21 cellular contexts compared by ENCODE assay signal in genomic region chr7:108425876-108426275, GRCh38. TPM values are rescaled to one million over a fixed set of nuclear protein-coding genes. Genes with fewer than 3 reads are reported as not detected.
DNase-seq lines count a peak whose midpoint lies in the region; ATAC-seq and TF ChIP-seq lines count a peak whose summit lies in the region.
"Had no signal": no experiment of that assay in that cellular context is flagged by ENCODE, and none has a peak within 500 bp of the region (broad histone marks: within the 10 kb centered on the region; RNA-seq: fewer than 3 reads in every experiment).

No MANE protein-coding gene starts in this region.

- H3K27ac Mint-ChIP-seq in brain = peak overlapping the region in 4 of 5 experiments; percentile 7 to 71 (median 44)
- H3K27ac Mint-ChIP-seq: CD8-positive, alpha-beta memory T cell had no signal

- 58 to 62% methylated on average over 1 of the region's 1 CpG for WGBS in heart right ventricle, 2 donors

- no peak for TF ChIP-seq RAD21 in neural cell (conservative IDR thresholded peaks at IDR 0.05)

- no peak for DNase-seq in A673 (ENCODE audit: low spot score)
- no peak for DNase-seq in heart right ventricle
- DNase-seq: AML-193; C1 segment of cervical spinal cord; Calu3; CD8-positive, alpha-beta memory T cell; DMS153; GOT3; HCEC 1CT; NCI-H1694 treated with DMSO at 0.1 percent for 48 hours; NCI-H2081 treated with DMSO at 0.1 percent for 48 hours; NCI-H2171 treated with DMSO at 0.1 percent for 48 hours; NCI-H446 treated with DMSO at 0.1 percent for 48 hours; PC-9; RPMI8226; SHP77 treated with DMSO at 0.1 percent for 48 hours had no signal

- H3K4me3 Mint-ChIP-seq in brain = no peak overlapping the region
- H3K4me3 Mint-ChIP-seq: CD8-positive, alpha-beta memory T cell had no signal

- H3K79me2 ChIP-seq in neural cell (replicated peaks; ENCODE audit: insufficient read depth, low read length) = peaks cover 28% of the 10 kb centered on the region

- H3K27me3 ChIP-seq in A673 (replicated peaks; ENCODE audit: insufficient read depth, low read depth, low read length, poor library complexity) (no peaks in the 10 kb centered on the region), neural cell (ENCODE audit: insufficient read depth, low read depth, low read length) (no peaks in the 10 kb centered on the region), heart right ventricle (peaks cover 0 to 34% (median 17%) of the 10 kb centered on the region in 7 donors)

- intact Hi-C loops in A673 (cut with micrococcal nuclease; ENCODE audit: unreplicated experiment) (no loop called here), heart right ventricle (cut with DNase I) (no loop called here)

- no TSS peak for BruUV-seq in A673 (replicated peaks; lab: Mats Ljungman, UMichigan)

- H3K9ac ChIP-seq in neural cell (ENCODE audit: low read length) = peak overlapping the region; percentile 23

- H3K4me3 ChIP-seq in A673 (ENCODE audit: low read depth, low read length, poor library complexity, severe bottlenecking) (no peak overlapping the region), neural cell (ENCODE audit: low read length) (peak overlapping the region; percentile 45), heart right ventricle (no peak overlapping the region)
- H3K4me3 ChIP-seq: PC-9 had no signal

- H3K4me2 ChIP-seq in neural cell (ENCODE audit: low read length) = peak overlapping the region; percentile 69
- H3K4me2 ChIP-seq: PC-9 had no signal

- no peaks in the 10 kb centered on the region for H3K9me3 Mint-ChIP-seq in brain
- H3K9me3 Mint-ChIP-seq: CD8-positive, alpha-beta memory T cell had no signal

- H3K9me3 ChIP-seq in A673 (ENCODE audit: low read depth, low read length, poor library complexity, severe bottlenecking) = no peaks in the 10 kb centered on the region
- no peaks in the 10 kb centered on the region for H3K9me3 ChIP-seq in neural cell (ENCODE audit: low read length)
- no peaks in the 10 kb centered on the region for H3K9me3 ChIP-seq in heart right ventricle

- no peaks in the 10 kb centered on the region for H4K20me1 ChIP-seq in neural cell (ENCODE audit: insufficient read depth)

- H3K36me3 ChIP-seq in A673 (ENCODE audit: insufficient read depth, low read length, poor library complexity, severe bottlenecking) (no peaks in the 10 kb centered on the region), neural cell (ENCODE audit: insufficient read depth, low read length) (no peaks in the 10 kb centered on the region), heart right ventricle (no peaks in the 10 kb centered on the region)

- H3K4me1 Mint-ChIP-seq in brain = peaks cover 72% of the 10 kb centered on the region
- H3K4me1 Mint-ChIP-seq: CD8-positive, alpha-beta memory T cell had no signal

- H3F3A ChIP-seq in neural cell (ENCODE audit: insufficient read depth, low read length, poor library complexity, severe bottlenecking) = no peaks in the 10 kb centered on the region

- TF ChIP-seq CTCF in A673 (conservative IDR thresholded peaks at IDR 0.05; ENCODE audit: low read depth, low read length) (no peak), brain (conservative IDR thresholded peaks at IDR 0.05) (no peak), neural cell (IDR thresholded peaks at IDR 0.05; ENCODE audit: poor library complexity, severe bottlenecking) (no peak), heart right ventricle (IDR thresholded peaks at IDR 0.05) (no peak)

- H3K27ac ChIP-seq in A673 (ENCODE audit: low read depth, low read length, poor library complexity, severe bottlenecking) (peak overlapping the region; percentile 14), neural cell (ENCODE audit: low read length) (peak overlapping the region; percentile 53), heart right ventricle (no peak overlapping the region)
- H3K27ac ChIP-seq: PC-9 had no signal

- peaks cover 3% of the 10 kb centered on the region for H3K27me3 Mint-ChIP-seq in brain

- H3K4me1 ChIP-seq in A673 (ENCODE audit: insufficient read depth, low read length, poor library complexity, severe bottlenecking) = peaks cover 38% of the 10 kb centered on the region
- H3K4me1 ChIP-seq in heart right ventricle = no peaks in the 10 kb centered on the region

- TF ChIP-seq EP300 in neural cell (conservative IDR thresholded peaks at IDR 0.05; ENCODE audit: poor library complexity, severe bottlenecking) = no peak

- CTCF ChIA-PET in A673 (lab: Charles Lee) = interaction anchor here (0.6 kb wide), 1 partner anchor 29 kb away, joined by 3 read pairs; no protein-coding TSS in a partner anchor

- no peaks in the 10 kb centered on the region for H3K9me2 ChIP-seq in neural cell (ENCODE audit: insufficient read depth, low read length)

- POLR2A ChIA-PET in A673 (lab: Charles Lee; ENCODE audit: low non-redundant PET) = no interaction called here

- peak; percentile 25 for ATAC-seq in HG02610 (IDR thresholded peaks at IDR 0.05; ENCODE audit: unreplicated experiment)
- no peak for ATAC-seq in GM21825 (IDR thresholded peaks at IDR 0.05; ENCODE audit: unreplicated experiment)
- no peak for ATAC-seq in heart right ventricle
- no peak for ATAC-seq in HG03342 (IDR thresholded peaks at IDR 0.05; ENCODE audit: unreplicated experiment)

- peaks cover 4% of the 10 kb centered on the region for H3K36me3 Mint-ChIP-seq in brain
- H3K36me3 Mint-ChIP-seq: CD8-positive, alpha-beta memory T cell had no signal

- no peak overlapping the region for H2AFZ ChIP-seq in neural cell (ENCODE audit: low read depth, low read length)
- H2AFZ ChIP-seq: PC-9 had no signal

TF ChIP-seq in neural cell, 6 proteins besides CTCF, POLR2A, EP300 and RAD21:
- TF ChIP-seq SMC3 (conservative IDR thresholded peaks at IDR 0.05; ENCODE audit: poor library complexity) (no peak), EZH2 (IDR thresholded peaks at IDR 0.05; ENCODE audit: borderline replicate concordance, insufficient read depth, low read length, poor library complexity, severe bottlenecking) (no peak), TAF1 (IDR thresholded peaks at IDR 0.05; ENCODE audit: low read depth) (no peak), REST (IDR thresholded peaks at IDR 0.05; ENCODE audit: borderline replicate concordance) (no peak), POLR2AphosphoS5 (IDR thresholded peaks at IDR 0.05) (no peak), MXI1 (conservative IDR thresholded peaks at IDR 0.05; ENCODE audit: poor library complexity, severe bottlenecking) (no peak)

RNA-seq across cellular contexts. Expression of gene NRCAM, which starts 30.4 kb away (rescaled TPM):
- total RNA-seq in A673 (2021) (43.4 and 45.7 TPM in 2 replicates), heart right ventricle (1 to 10 TPM in 1 of 10 donors, under 1 TPM in 9; 0.08 to 1.3 (median 0.29) TPM)
- polyA plus RNA-seq in brain (ENCODE audit: insufficient read depth, low read depth, low replicate concordance) (106 TPM), neural cell (81.1 and 90.9 TPM in 2 replicates), heart right ventricle (under 1 TPM; 0.44 to 0.55 TPM)
- polyA minus RNA-seq in neural cell = 134 and 165 TPM in 2 replicates

Comparison
In these comparisons a context has a peak if more than half of its experiments do, and no peak if none do; other contexts are left out.
1. H3K27ac ChIP-seq: peak in A673 (single experiment) and neural cell (single experiment); none in heart right ventricle (0 of 10).
2. RNA of gene NRCAM, which starts 30.4 kb away (polyA plus RNA-seq): 106 TPM in brain (single experiment) and 81.1 to 90.9 TPM in neural cell; 0.44 to 0.55 TPM in heart right ventricle; every median in the first group is over 10 times any median in the second.